ENCODE assay signal across 1 cellular context in genomic region chrX:154547245-154548027, GRCh38.
TF ChIP-seq lines count a peak whose summit lies in the region.

TSS of gene IKBKG (plus strand) at chrX:154547620. CDS start at chrX:154552003, 4,383 bp downstream.

TF ChIP-seq in HEK293, 187 proteins besides CTCF, POLR2A, EP300 and RAD21 (continued from another document):
- TF ChIP-seq ZNF146 (tag by site-specific recombination; IDR thresholded peaks at IDR 0.05) = no peak
- no peak for TF ChIP-seq YY1 (tag by site-specific recombination; IDR thresholded peaks at IDR 0.05)
- TF ChIP-seq OVOL3 (tag by site-specific recombination; IDR thresholded peaks at IDR 0.05) = no peak
- no peak for TF ChIP-seq ZNF223 (tag by site-specific recombination; IDR thresholded peaks at IDR 0.05)
- no peak for TF ChIP-seq GLI4 (tag by site-specific recombination; IDR thresholded peaks at IDR 0.05)
- no peak for TF ChIP-seq ZNF248 (tag by site-specific recombination; IDR thresholded peaks at IDR 0.05)
- TF ChIP-seq ZNF843 (tag by site-specific recombination; IDR thresholded peaks at IDR 0.05) = no peak
- no peak for TF ChIP-seq ZNF548 (tag by site-specific recombination; IDR thresholded peaks at IDR 0.05)
- TF ChIP-seq GFI1B (tag by site-specific recombination; IDR thresholded peaks at IDR 0.05) = no peak
- no peak; the same call in 1 of the 2 replicates for TF ChIP-seq GLIS2 (tag by site-specific recombination; IDR thresholded peaks at IDR 0.05)
- no peak for TF ChIP-seq REPIN1 (tag by site-specific recombination; IDR thresholded peaks at IDR 0.05; ENCODE audit: low read depth)
- TF ChIP-seq ZNF174 (tag by site-specific recombination; IDR thresholded peaks at IDR 0.05) = no peak
- no peak for TF ChIP-seq ZNF362 (tag by site-specific recombination; IDR thresholded peaks at IDR 0.05)
- no peak for TF ChIP-seq ZSCAN16 (tag by site-specific recombination; IDR thresholded peaks at IDR 0.05)
- TF ChIP-seq, protein P1, sequence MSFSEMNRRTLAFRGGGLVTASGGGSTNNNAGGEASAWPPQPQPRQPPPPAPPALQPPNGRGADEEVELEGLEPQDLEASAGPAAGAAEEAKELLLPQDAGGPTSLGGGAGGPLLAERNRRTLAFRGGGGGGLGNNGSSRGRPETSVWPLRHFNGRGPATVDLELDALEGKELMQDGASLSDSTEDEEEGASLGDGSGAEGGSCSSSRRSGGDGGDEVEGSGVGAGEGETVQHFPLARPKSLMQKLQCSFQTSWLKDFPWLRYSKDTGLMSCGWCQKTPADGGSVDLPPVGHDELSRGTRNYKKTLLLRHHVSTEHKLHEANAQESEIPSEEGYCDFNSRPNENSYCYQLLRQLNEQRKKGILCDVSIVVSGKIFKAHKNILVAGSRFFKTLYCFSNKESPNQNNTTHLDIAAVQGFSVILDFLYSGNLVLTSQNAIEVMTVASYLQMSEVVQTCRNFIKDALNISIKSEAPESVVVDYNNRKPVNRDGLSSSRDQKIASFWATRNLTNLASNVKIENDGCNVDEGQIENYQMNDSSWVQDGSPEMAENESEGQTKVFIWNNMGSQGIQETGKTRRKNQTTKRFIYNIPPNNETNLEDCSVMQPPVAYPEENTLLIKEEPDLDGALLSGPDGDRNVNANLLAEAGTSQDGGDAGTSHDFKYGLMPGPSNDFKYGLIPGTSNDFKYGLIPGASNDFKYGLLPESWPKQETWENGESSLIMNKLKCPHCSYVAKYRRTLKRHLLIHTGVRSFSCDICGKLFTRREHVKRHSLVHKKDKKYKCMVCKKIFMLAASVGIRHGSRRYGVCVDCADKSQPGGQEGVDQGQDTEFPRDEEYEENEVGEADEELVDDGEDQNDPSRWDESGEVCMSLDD (tag by site-specific recombination; IDR thresholded peaks at IDR 0.05) = no peak
- peak; percentile 43; the same call in 1 of the 2 replicates for TF ChIP-seq REST (tag by site-specific recombination; IDR thresholded peaks at IDR 0.05)
- TF ChIP-seq ZNF555 (tag by site-specific recombination; conservative IDR thresholded peaks at IDR 0.05) = no peak
- no peak for TF ChIP-seq ZNF214 (tag by site-specific recombination; IDR thresholded peaks at IDR 0.05; ENCODE audit: borderline replicate concordance)
- no peak for TF ChIP-seq ZNF792 (tag by site-specific recombination; IDR thresholded peaks at IDR 0.05)
- peak; percentile 38 for TF ChIP-seq ZBTB8A (tag by site-specific recombination; IDR thresholded peaks at IDR 0.05)
- no peak for TF ChIP-seq MZF1 (tag by site-specific recombination; IDR thresholded peaks at IDR 0.05; ENCODE audit: borderline replicate concordance)
- no peak for TF ChIP-seq ZNF24 (tag by site-specific recombination; IDR thresholded peaks at IDR 0.05)
- no peak for TF ChIP-seq ZNF426 (tag by site-specific recombination; IDR thresholded peaks at IDR 0.05)
- TF ChIP-seq ZNF335 (tag by site-specific recombination; conservative IDR thresholded peaks at IDR 0.05) = peak; percentile 94
- TF ChIP-seq ZEB2 (tag by site-specific recombination; IDR thresholded peaks at IDR 0.05) = peak; percentile 77; the same call in 1 of the 2 replicates
- TF ChIP-seq HOXC10 (CRISPR knock-in tag; IDR thresholded peaks at IDR 0.05) = no peak
- TF ChIP-seq ZNF610 (tag by site-specific recombination; IDR thresholded peaks at IDR 0.05; ENCODE audit: borderline replicate concordance) = no peak; the same call in 1 of the 2 replicates
- TF ChIP-seq ZNF280C (tag by site-specific recombination; IDR thresholded peaks at IDR 0.05) = no peak
- TF ChIP-seq ZNF626 (tag by site-specific recombination; IDR thresholded peaks at IDR 0.05) = no peak
- TF ChIP-seq ZNF658 (tag by site-specific recombination; IDR thresholded peaks at IDR 0.05) = no peak
- peak; percentile 44; the same call in 1 of the 2 replicates for TF ChIP-seq ZNF398 (tag by site-specific recombination; IDR thresholded peaks at IDR 0.05)
- no peak for TF ChIP-seq BCL11A (tag by site-specific recombination; IDR thresholded peaks at IDR 0.05; ENCODE audit: low read depth)
- no peak for TF ChIP-seq ZNF175 (tag by site-specific recombination; IDR thresholded peaks at IDR 0.05)
- no peak for TF ChIP-seq ZNF596 (tag by site-specific recombination; IDR thresholded peaks at IDR 0.05)
- no peak for TF ChIP-seq ZFP41 (tag by site-specific recombination; IDR thresholded peaks at IDR 0.05; ENCODE audit: borderline replicate concordance)
- TF ChIP-seq BCL11B (tag by site-specific recombination; IDR thresholded peaks at IDR 0.05; ENCODE audit: low read depth) = no peak
- TF ChIP-seq, protein P2, sequence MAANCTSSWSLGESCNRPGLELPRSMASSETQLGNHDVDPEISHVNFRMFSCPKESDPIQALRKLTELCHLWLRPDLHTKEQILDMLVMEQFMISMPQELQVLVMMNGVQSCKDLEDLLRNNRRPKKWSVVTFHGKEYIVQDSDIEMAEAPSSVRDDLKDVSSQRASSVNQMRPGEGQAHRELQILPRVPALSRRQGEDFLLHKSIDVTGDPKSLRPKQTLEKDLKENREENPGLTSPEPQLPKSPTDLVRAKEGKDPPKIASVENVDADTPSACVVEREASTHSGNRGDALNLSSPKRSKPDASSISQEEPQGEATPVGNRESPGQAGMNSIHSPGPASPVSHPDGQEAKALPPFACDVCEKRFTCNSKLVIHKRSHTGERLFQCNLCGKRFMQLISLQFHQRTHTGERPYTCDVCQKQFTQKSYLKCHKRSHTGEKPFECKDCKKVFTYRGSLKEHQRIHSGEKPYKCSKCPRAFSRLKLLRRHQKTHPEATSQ (tag by site-specific recombination; IDR thresholded peaks at IDR 0.05) = no peak
- no peak for TF ChIP-seq ZNF529 (tag by site-specific recombination; IDR thresholded peaks at IDR 0.05; ENCODE audit: insufficient replicate concordance)
- 0 out of 2 replicates have a peak, but pooled peaks have one; percentile 24 for TF ChIP-seq ZNF660 (tag by site-specific recombination; IDR thresholded peaks at IDR 0.05)
- TF ChIP-seq PRDM1 (tag by site-specific recombination; IDR thresholded peaks at IDR 0.05) = no peak
